Comparison of ENCODE assay signal across 8 cellular contexts in the genomic region with DNA sequence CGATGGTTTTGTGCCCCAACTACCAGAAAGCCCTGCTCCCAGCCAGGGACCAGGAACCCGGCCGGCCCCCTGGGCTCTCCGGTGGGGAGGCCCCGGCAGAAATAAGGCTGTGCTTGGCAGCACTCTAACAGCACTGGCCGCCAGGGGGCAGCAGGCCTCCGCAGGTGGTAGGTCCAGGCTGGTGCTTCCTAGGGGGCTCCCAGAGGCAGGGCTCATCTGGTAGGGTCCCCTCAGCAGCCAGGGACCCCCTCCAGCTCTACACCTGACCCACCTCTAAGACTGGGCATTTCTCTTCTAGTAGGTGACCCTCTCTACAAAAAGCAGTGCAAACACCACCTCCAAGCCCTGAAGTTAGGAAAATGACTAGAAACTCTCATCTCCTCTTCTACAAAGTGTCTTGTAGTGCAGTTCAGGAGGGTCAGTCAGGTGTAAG.
DNase-seq lines count a peak whose midpoint lies in the region; ATAC-seq and TF ChIP-seq lines count a peak whose summit lies in the region.

No MANE protein-coding gene starts in this region.

- H3K36me3 ChIP-seq in rectal smooth muscle tissue (ENCODE audit: control insufficient read depth, insufficient read depth, low read length) (peaks cover 3% of the 10 kb centered on the region), uterus (no peaks in the 10 kb centered on the region)

- H3K9me3 Mint-ChIP-seq in activated naive CD4-positive, alpha-beta T cell treated with anti-CD3 and anti-CD28 coated beads, Interleukin-2, amount 50 U/mL, for 24 hours, result no peaks in the 10 kb centered on the region

- no peak for TF ChIP-seq POLR2A in uterus (IDR thresholded peaks at IDR 0.05)

- no peak overlapping the region for H3K4me3 ChIP-seq in Jurkat, Clone E6-1 (ENCODE audit: low read length)
- H3K4me3 ChIP-seq in rectal smooth muscle tissue (ENCODE audit: low read length), result no peak overlapping the region
- no peak overlapping the region for H3K4me3 ChIP-seq in uterus

- H3K9ac ChIP-seq in rectal smooth muscle tissue (ENCODE audit: low read length), result no peak overlapping the region

- peak; percentile 49 for DNase-seq in DMS53 treated with DMSO at 0.1 percent for 48 hours (lab: John Stamatoyannopoulos, UW; ENCODE audit: unreplicated experiment)
- DNase-seq in Jurkat, Clone E6-1 (ENCODE audit: low read depth, low spot score), result peak; percentile 57
- peak; percentile 92 for DNase-seq in Right ventricle myocardium superior
- DNase-seq in uterus, result peak; percentile 85 to 87

- H3K27ac ChIP-seq in rectal smooth muscle tissue (ENCODE audit: low read depth, low read length) (peak overlapping the region; percentile 80), uterus (peak overlapping the region; percentile 52 to 78)

- peaks cover 61% of the 10 kb centered on the region for H3K4me1 Mint-ChIP-seq in activated naive CD4-positive, alpha-beta T cell treated with anti-CD3 and anti-CD28 coated beads, Interleukin-2, amount 50 U/mL, for 24 hours

- H3K9me3 ChIP-seq in uterus, result no peaks in the 10 kb centered on the region

- ATAC-seq in GM21515 (IDR thresholded peaks at IDR 0.05; ENCODE audit: unreplicated experiment) (peak; percentile 76), SK-N-SH treated with all-trans-retinoic acid at 6 μM for 48 hours (peak; percentile 96), Right ventricle myocardium superior (ENCODE audit: poor library complexity) (peak; percentile 89)

- TF ChIP-seq CTCF in uterus (IDR thresholded peaks at IDR 0.05), result peak; percentile 86 to 97 (median 96)

- no peaks in the 10 kb centered on the region for H3K27me3 Mint-ChIP-seq in activated naive CD4-positive, alpha-beta T cell treated with anti-CD3 and anti-CD28 coated beads, Interleukin-2, amount 50 U/mL, for 24 hours

- H3K4me1 ChIP-seq in rectal smooth muscle tissue (ENCODE audit: control insufficient read depth, insufficient read depth, low read length) (peaks cover 38% of the 10 kb centered on the region), uterus (peaks cover 0 to 11% of the 10 kb centered on the region in 2 donors)

- H3K4me3 Mint-ChIP-seq in activated naive CD4-positive, alpha-beta T cell treated with anti-CD3 and anti-CD28 coated beads, Interleukin-2, amount 50 U/mL, for 24 hours, result peak overlapping the region; percentile 51

- intact Hi-C loops in Right ventricle myocardium superior (cut with DNase I), result loop anchor here (2.0 kb wide), 2 partner anchors 55 to 193 kb away; no protein-coding TSS in a partner anchor
- intact Hi-C loops in uterus (cut with DNase I; ENCODE audit: low total_unique reads), result no loop called here

- peaks cover 8% of the 10 kb centered on the region for H3K36me3 Mint-ChIP-seq in activated naive CD4-positive, alpha-beta T cell treated with anti-CD3 and anti-CD28 coated beads, Interleukin-2, amount 50 U/mL, for 24 hours

- H3K27ac Mint-ChIP-seq in activated naive CD4-positive, alpha-beta T cell treated with anti-CD3 and anti-CD28 coated beads, Interleukin-2, amount 50 U/mL, for 24 hours, result peak overlapping the region; percentile 57

- H3K27me3 ChIP-seq in rectal smooth muscle tissue (ENCODE audit: control insufficient read depth, insufficient read depth, low read length), result no peaks in the 10 kb centered on the region
- no peaks in the 10 kb centered on the region for H3K27me3 ChIP-seq in uterus

TF ChIP-seq in SK-N-SH treated with all-trans-retinoic acid at 6 μM for 48 hours, 23 proteins besides CTCF, POLR2A, EP300 and RAD21:
- TF ChIP-seq TCF4 (CRISPR knock-in tag; IDR thresholded peaks at IDR 0.05; ENCODE audit: borderline replicate concordance) (no peak), ISL1 (CRISPR knock-in tag; IDR thresholded peaks at IDR 0.05) (no peak), CSDC2 (CRISPR knock-in tag; IDR thresholded peaks at IDR 0.05) (no peak), PATZ1 (CRISPR knock-in tag; IDR thresholded peaks at IDR 0.05; ENCODE audit: borderline replicate concordance) (no peak), ZNF8 (CRISPR knock-in tag; IDR thresholded peaks at IDR 0.05) (no peak), ZFP3 (CRISPR knock-in tag; IDR thresholded peaks at IDR 0.05) (no peak), RARB (CRISPR knock-in tag; IDR thresholded peaks at IDR 0.05) (no peak)
- TF ChIP-seq, protein P1, sequence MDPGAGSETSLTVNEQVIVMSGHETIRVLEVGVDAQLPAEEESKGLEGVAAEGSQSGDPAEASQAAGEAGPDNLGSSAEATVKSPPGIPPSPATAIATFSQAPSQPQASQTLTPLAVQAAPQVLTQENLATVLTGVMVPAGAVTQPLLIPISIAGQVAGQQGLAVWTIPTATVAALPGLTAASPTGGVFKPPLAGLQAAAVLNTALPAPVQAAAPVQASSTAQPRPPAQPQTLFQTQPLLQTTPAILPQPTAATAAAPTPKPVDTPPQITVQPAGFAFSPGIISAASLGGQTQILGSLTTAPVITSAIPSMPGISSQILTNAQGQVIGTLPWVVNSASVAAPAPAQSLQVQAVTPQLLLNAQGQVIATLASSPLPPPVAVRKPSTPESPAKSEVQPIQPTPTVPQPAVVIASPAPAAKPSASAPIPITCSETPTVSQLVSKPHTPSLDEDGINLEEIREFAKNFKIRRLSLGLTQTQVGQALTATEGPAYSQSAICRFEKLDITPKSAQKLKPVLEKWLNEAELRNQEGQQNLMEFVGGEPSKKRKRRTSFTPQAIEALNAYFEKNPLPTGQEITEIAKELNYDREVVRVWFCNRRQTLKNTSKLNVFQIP (CRISPR knock-in tag; IDR thresholded peaks at IDR 0.05; ENCODE audit: borderline replicate concordance, low read depth), result no peak
- TF ChIP-seq, protein P2, sequence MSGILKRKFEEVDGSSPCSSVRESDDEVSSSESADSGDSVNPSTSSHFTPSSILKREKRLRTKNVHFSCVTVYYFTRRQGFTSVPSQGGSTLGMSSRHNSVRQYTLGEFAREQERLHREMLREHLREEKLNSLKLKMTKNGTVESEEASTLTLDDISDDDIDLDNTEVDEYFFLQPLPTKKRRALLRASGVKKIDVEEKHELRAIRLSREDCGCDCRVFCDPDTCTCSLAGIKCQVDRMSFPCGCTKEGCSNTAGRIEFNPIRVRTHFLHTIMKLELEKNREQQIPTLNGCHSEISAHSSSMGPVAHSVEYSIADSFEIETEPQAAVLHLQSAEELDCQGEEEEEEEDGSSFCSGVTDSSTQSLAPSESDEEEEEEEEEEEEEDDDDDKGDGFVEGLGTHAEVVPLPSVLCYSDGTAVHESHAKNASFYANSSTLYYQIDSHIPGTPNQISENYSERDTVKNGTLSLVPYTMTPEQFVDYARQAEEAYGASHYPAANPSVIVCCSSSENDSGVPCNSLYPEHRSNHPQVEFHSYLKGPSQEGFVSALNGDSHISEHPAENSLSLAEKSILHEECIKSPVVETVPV (CRISPR knock-in tag; IDR thresholded peaks at IDR 0.05), result no peak
